8 cellular contexts compared by ENCODE assay signal in genomic region chr3:32401541-32402052, GRCh38. TPM values are rescaled to one million over a fixed set of nuclear protein-coding genes. Genes with fewer than 3 reads are reported as not detected.
DNase-seq lines count a peak whose midpoint lies in the region; ATAC-seq and TF ChIP-seq lines count a peak whose summit lies in the region.

No MANE protein-coding gene starts in this region.

- no peak for TF ChIP-seq CTCF in neutrophil (IDR thresholded peaks at IDR 0.05)

- ATAC-seq in GM21390 (IDR thresholded peaks at IDR 0.05; ENCODE audit: unreplicated experiment): peak; percentile 77

- peaks cover 11% of the 10 kb centered on the region; the same call in 1 of the 2 replicates for H3K4me1 ChIP-seq in HUES64 (ENCODE audit: insufficient read depth, low read length)
- H3K4me1 ChIP-seq in neutrophil (ENCODE audit: control insufficient read depth in 1 of 2, insufficient read depth in 1 of 2, low read depth in 1 of 2, low read length in 1 of 2): peaks cover 81 to 84% of the 10 kb centered on the region in 2 experiments

- H3K27ac Mint-ChIP-seq in activated naive CD8-positive, alpha-beta T cell: peak overlapping the region; percentile 99

- H3K36me3 Mint-ChIP-seq in activated naive CD8-positive, alpha-beta T cell: peaks cover 6% of the 10 kb centered on the region

- DNase-seq in COLO668 (lab: John Stamatoyannopoulos, UW; ENCODE audit: unreplicated experiment): peak; percentile 85
- DNase-seq in SK-MEL-5 (ENCODE audit: low read depth, low spot score): peak; percentile 84
- DNase-seq in head of caudate nucleus: peak; percentile 28 to 81 (median 66)
- peak; percentile 74 for DNase-seq in ureter (ENCODE audit: low spot score)

- intact Hi-C loops in head of caudate nucleus (cut with DNase I): no loop called here

- H3K4me3 ChIP-seq in HUES64 (ENCODE audit: low read length) (peak overlapping the region; percentile 51), neutrophil (ENCODE audit: low read depth in 1 of 2, low read length in 1 of 2) (peak overlapping the region; percentile 60 to 71)

- H3K36me3 ChIP-seq in HUES64 (ENCODE audit: insufficient read depth, low read length): 0 out of 2 replicates have a peak, but pooled peaks cover 3% of the 10 kb centered on the region
- H3K36me3 ChIP-seq in neutrophil: peaks cover 7% of the 10 kb centered on the region

- peak overlapping the region; percentile 94 for H3K4me3 Mint-ChIP-seq in activated naive CD8-positive, alpha-beta T cell

- H3K27me3 ChIP-seq in HUES64 (ENCODE audit: insufficient read depth, low read length): no peaks in the 10 kb centered on the region
- H3K27me3 ChIP-seq in neutrophil: no peaks in the 10 kb centered on the region

- H3K9me3 Mint-ChIP-seq in activated naive CD8-positive, alpha-beta T cell (ENCODE audit: low read depth): no peaks in the 10 kb centered on the region

- H3K27ac ChIP-seq in HUES64 (ENCODE audit: low read depth, low read length): peak overlapping the region; percentile 91
- peak overlapping the region; percentile 87 for H3K27ac ChIP-seq in neutrophil

- no peaks in the 10 kb centered on the region for H3K27me3 Mint-ChIP-seq in activated naive CD8-positive, alpha-beta T cell

- peak overlapping the region; percentile 89 for H3K9ac ChIP-seq in HUES64 (ENCODE audit: low read depth, low read length)

- peaks cover 73% of the 10 kb centered on the region for H3K4me1 Mint-ChIP-seq in activated naive CD8-positive, alpha-beta T cell (ENCODE audit: low read depth)

- no peaks in the 10 kb centered on the region for H3K9me3 ChIP-seq in HUES64 (ENCODE audit: insufficient read depth, low read depth, low read length)
- no peaks in the 10 kb centered on the region for H3K9me3 ChIP-seq in neutrophil

- in situ Hi-C loops in SK-MEL-5 (cut with HindIII; ENCODE audit: low pct_unique_long_range_greater_than_20kb, low sequenced_read_pairs): no loop called here

- WGBS in HUES64: 4% methylated on average over 40 of the region's 40 CpGs

RNA-seq across cellular contexts. Expression of gene CMTM7, which starts 9.9 kb away (rescaled TPM):
- 28.0 TPM for polyA plus RNA-seq in HUES64 (2013, experiment 1 of 2)
- polyA plus RNA-seq in HUES64 (2013, experiment 2 of 2): 38.2 TPM
- 19.0 and 23.3 TPM in 2 replicates for total RNA-seq in SK-MEL-5 (2014; rRNA removed; shearing (Covaris generic))
- polyA plus RNA-seq in SK-MEL-5 (2015; cell fraction: cytosol; rRNA removed): 82.5 and 95.4 TPM in 2 replicates
- 58.4 and 77.3 TPM in 2 replicates for polyA plus RNA-seq in SK-MEL-5 (2015; cell fraction: nucleus; rRNA removed)
- total RNA-seq in ureter: 72.2 TPM

Comparison
In these comparisons a context has a peak if more than half of its experiments do, and no peak if none do; other contexts are left out.
1. Peak in every context shown above with its lines: DNase-seq, ATAC-seq, H3K4me3 ChIP-seq and H3K27ac ChIP-seq.